In the genomic region with DNA sequence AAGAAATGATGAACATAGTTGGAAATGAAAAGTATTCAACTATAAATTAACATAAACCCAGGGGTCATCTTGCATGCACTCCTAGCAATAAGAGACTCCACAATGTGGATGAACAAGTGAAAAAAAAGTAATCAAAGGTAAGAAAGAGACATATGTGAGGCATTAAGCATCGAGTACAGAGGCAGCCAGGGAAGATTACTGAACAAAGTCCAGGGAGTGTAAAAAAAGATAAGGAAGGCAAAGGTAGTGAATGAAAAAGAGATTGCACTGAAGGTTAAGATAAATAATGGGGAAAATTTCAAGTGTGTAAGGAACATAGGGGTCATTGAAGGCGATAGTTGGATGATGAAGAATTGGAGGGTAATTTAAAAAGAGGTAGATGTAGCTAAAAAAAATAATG, we compare ENCODE assay signal across 24 cellular contexts.
"Had no signal": no experiment of that assay in that cellular context is flagged by ENCODE, and none has a peak within 500 bp of the region (broad histone marks: within the 10 kb centered on the region; RNA-seq: fewer than 3 reads in every experiment).

No MANE protein-coding gene starts in this region.

- H3K9me3 ChIP-seq: MG63 had no signal

- H3K4me3 ChIP-seq: MG63 had no signal

- H3K36me3 ChIP-seq: MG63 had no signal

- H3K27ac ChIP-seq: RWPE1 had no signal

- DNase-seq: IMR-90; Karpas-422; KG1; MG63; NCI-H1092; NCI-H1105 treated with DMSO at 0.1 percent for 48 hours; NCI-H1417 treated with DMSO at 0.1 percent for 48 hours; NCI-H146; NCI-H1694 treated with DMSO at 0.1 percent for 48 hours; NCI-H1930; NCI-H2081 treated with DMSO at 0.1 percent for 48 hours; NCI-H2171; NCI-H226; NCI-H446; NCI-H510A; NCI-H524 treated with DMSO at 0.1 percent for 48 hours; NCI-H69; NCI-H774; NK-92 treated with Interleukin-12 subunit alpha and Interleukin-12 subunit beta, amount 100 ng/mL, for 24 hours; PC-3; SHP77 had no signal

- ATAC-seq: Panc1, PC-3, SK-N-SH treated with all-trans-retinoic acid at 6 μM for 48 hours had no signal
